8 cellular contexts compared by ENCODE assay signal in the genomic region with DNA sequence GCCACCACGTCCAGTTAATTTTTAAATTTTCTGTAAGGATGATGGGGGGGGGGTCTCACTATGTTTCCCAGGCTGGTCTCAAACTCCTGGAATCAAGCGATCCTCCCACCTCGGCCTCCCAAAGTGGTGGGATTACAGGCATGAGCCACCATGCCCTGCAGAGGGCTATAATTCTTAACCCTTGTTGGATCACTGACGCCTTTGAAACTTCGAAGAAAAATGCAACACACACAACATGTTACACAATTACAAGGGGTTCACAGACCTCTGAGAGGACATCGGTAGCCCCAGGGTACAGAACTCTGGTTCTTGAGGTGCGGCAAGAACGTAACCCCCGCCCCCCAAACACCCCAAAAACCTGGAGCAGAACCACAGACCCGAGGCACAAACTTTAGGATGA. TPM values are rescaled to one million over a fixed set of nuclear protein-coding genes. Genes with fewer than 3 reads are reported as not detected.
DNase-seq lines count a peak whose midpoint lies in the region; ATAC-seq, FAIRE-seq and TF ChIP-seq lines count a peak whose summit lies in the region.

No MANE protein-coding gene starts in this region.

- no peak for TF ChIP-seq POLR2A in testis (IDR thresholded peaks at IDR 0.05)

- no peak for ATAC-seq in left lung
- no peak for ATAC-seq in HG02981 (IDR thresholded peaks at IDR 0.05; ENCODE audit: unreplicated experiment)

- H4K20me1 ChIP-seq in astrocyte (ENCODE audit: insufficient read depth, low read length) = no peaks in the 10 kb centered on the region

- H3K27me3 ChIP-seq in astrocyte (ENCODE audit: insufficient read depth, low read length) (no peaks in the 10 kb centered on the region), left lung (peaks cover 0 to 30% of the 10 kb centered on the region in 2 donors), testis (no peaks in the 10 kb centered on the region)

- peak overlapping the region; percentile 89 for H3K4me2 ChIP-seq in astrocyte (ENCODE audit: low read length)

- H3K4me1 Mint-ChIP-seq in activated CD4-positive, alpha-beta T cell treated with anti-CD3 and anti-CD28 coated beads, Interleukin-2, amount 10 ng/mL, durations not matched to agents 7 days and 5 days = peaks cover 26% of the 10 kb centered on the region
- H3K4me1 Mint-ChIP-seq in astrocyte (ENCODE audit: low read depth, unreplicated experiment) = peaks cover 4% of the 10 kb centered on the region

- H3K36me3 Mint-ChIP-seq in activated CD4-positive, alpha-beta T cell treated with anti-CD3 and anti-CD28 coated beads, Interleukin-2, amount 10 ng/mL, durations not matched to agents 7 days and 5 days (ENCODE audit: low read depth) = no peaks in the 10 kb centered on the region
- H3K36me3 Mint-ChIP-seq in astrocyte (ENCODE audit: low read depth, unreplicated experiment) = no peaks in the 10 kb centered on the region

- H3K9me3 ChIP-seq in astrocyte (ENCODE audit: insufficient read depth, low read depth, low read length) (no peaks in the 10 kb centered on the region), left lung (no peaks in the 10 kb centered on the region), testis (no peaks in the 10 kb centered on the region)

- FAIRE-seq in astrocyte (lab: Jason Lieb, UNC) = no peak

- peak overlapping the region; percentile 91 for H3K27ac ChIP-seq in astrocyte (ENCODE audit: low read depth, low read length)
- peak overlapping the region; percentile 78 to 82 for H3K27ac ChIP-seq in left lung
- peak overlapping the region; percentile 66 to 84 for H3K27ac ChIP-seq in testis

- POLR2A ChIA-PET in activated CD4-positive, alpha-beta T cell treated with anti-CD3 and anti-CD28 coated beads, Interleukin-2, amount 10 ng/mL, durations not matched to agents 7 days and 5 days (lab: Charles Lee) = no interaction called here

- H3K4me3 ChIP-seq in astrocyte (ENCODE audit: insufficient read depth, low read depth, low read length) (peak overlapping the region; percentile 64), left lung (peak overlapping the region; percentile 37 to 42), testis (peak overlapping the region; percentile 51 to 63)

- CTCF ChIA-PET in activated CD4-positive, alpha-beta T cell treated with anti-CD3 and anti-CD28 coated beads, Interleukin-2, amount 10 ng/mL, durations not matched to agents 7 days and 5 days (lab: Charles Lee) = interaction anchor here (1.3 to 6.4 kb wide), 3 partner anchors 7 to 95 kb away, joined by 3 to 31 read pairs (median 23); no protein-coding TSS in a partner anchor

- peaks cover 3% of the 10 kb centered on the region for H3K79me2 ChIP-seq in astrocyte (ENCODE audit: insufficient read depth, low read length)

- H3K4me3 Mint-ChIP-seq in activated CD4-positive, alpha-beta T cell treated with anti-CD3 and anti-CD28 coated beads, Interleukin-2, amount 10 ng/mL, durations not matched to agents 7 days and 5 days = peak overlapping the region; percentile 65
- peak overlapping the region; percentile 81 for H3K4me3 Mint-ChIP-seq in astrocyte (ENCODE audit: unreplicated experiment)

- DNase-seq in activated CD4-positive, alpha-beta T cell treated with anti-CD3 and anti-CD28 coated beads, Interleukin-2, amount 10 ng/mL, durations not matched to agents 7 days and 5 days = no peak
- no peak for DNase-seq in activated CD4-positive, alpha-beta T cell treated with anti-CD3 and anti-CD28 coated beads, Interleukin-2, amount 50 U/mL, for 48 hours
- no peak for DNase-seq in astrocyte (ENCODE audit: low read depth)
- DNase-seq in left lung = no peak
- DNase-seq in testis = no peak
- no peak for DNase-seq in H4 (ENCODE audit: low spot score)
- no peak for DNase-seq in NCI-H748 treated with DMSO at 0.1 percent for 48 hours (lab: John Stamatoyannopoulos, UW)

- peak overlapping the region; percentile 90 for H3K9ac ChIP-seq in astrocyte (ENCODE audit: low read length)

- H3K27ac Mint-ChIP-seq in activated CD4-positive, alpha-beta T cell treated with anti-CD3 and anti-CD28 coated beads, Interleukin-2, amount 10 ng/mL, durations not matched to agents 7 days and 5 days = peak overlapping the region; percentile 60
- peak overlapping the region; percentile 91 for H3K27ac Mint-ChIP-seq in astrocyte (ENCODE audit: unreplicated experiment)

- H3K27me3 Mint-ChIP-seq in activated CD4-positive, alpha-beta T cell treated with anti-CD3 and anti-CD28 coated beads, Interleukin-2, amount 10 ng/mL, durations not matched to agents 7 days and 5 days = peaks cover 35% of the 10 kb centered on the region
- peaks cover 4% of the 10 kb centered on the region for H3K27me3 Mint-ChIP-seq in astrocyte (ENCODE audit: low read depth, unreplicated experiment)

- H3K4me1 ChIP-seq in astrocyte (ENCODE audit: insufficient read depth, low read length) = peaks cover 16% of the 10 kb centered on the region
- peaks cover 5 to 24% of the 10 kb centered on the region in 2 donors for H3K4me1 ChIP-seq in left lung
- no peaks in the 10 kb centered on the region for H3K4me1 ChIP-seq in testis

- peak overlapping the region; percentile 84 for H2AFZ ChIP-seq in astrocyte (ENCODE audit: low read depth, low read length)

- H3K36me3 ChIP-seq in astrocyte (ENCODE audit: insufficient read depth, low read length) (no peaks in the 10 kb centered on the region), left lung (no peaks in the 10 kb centered on the region), testis (ENCODE audit: low read depth, missing control alignments) (no peaks in the 10 kb centered on the region)

- peaks cover 3% of the 10 kb centered on the region for H3K9me3 Mint-ChIP-seq in activated CD4-positive, alpha-beta T cell treated with anti-CD3 and anti-CD28 coated beads, Interleukin-2, amount 10 ng/mL, durations not matched to agents 7 days and 5 days
- H3K9me3 Mint-ChIP-seq in astrocyte (ENCODE audit: unreplicated experiment) = no peaks in the 10 kb centered on the region

- WGBS in testis, 2 donors = 29 to 32% methylated on average over 9 to 10 of the region's 10 CpGs

- no peak for TF ChIP-seq CTCF in astrocyte (IDR thresholded peaks at IDR 0.05; ENCODE audit: insufficient read depth, low read depth, low read length)
- no peak for TF ChIP-seq CTCF in left lung (IDR thresholded peaks at IDR 0.05)
- no peak for TF ChIP-seq CTCF in testis (IDR thresholded peaks at IDR 0.05)

- intact Hi-C loops in left lung (cut with DNase I) (no loop called here), testis (cut with DNase I; ENCODE audit: low total_unique reads) (no loop called here)

RNA-seq across cellular contexts. Expression of gene LUZP1, which starts 8.4 kb away (rescaled TPM):
- 10 to 100 TPM; 16.9 to 17.5 TPM for total RNA-seq in activated CD4-positive, alpha-beta T cell treated with anti-CD3 and anti-CD28 coated beads, Interleukin-2, amount 10 ng/mL, durations not matched to agents 7 days and 5 days
- 77.1 and 82.2 TPM in 2 replicates for total RNA-seq in astrocyte
- total RNA-seq in left lung = 10 to 100 TPM; 29.8 to 31.4 TPM
- total RNA-seq in testis = 10 to 100 TPM; 20.3 to 36.2 TPM
- 14.4 TPM for polyA plus RNA-seq in testis (ENCODE audit: insufficient read depth, low read depth, low replicate concordance)
- total RNA-seq in H4 (2014; rRNA removed; shearing (Covaris generic)) = 24.9 and 25.2 TPM in 2 replicates

RNA-seq across cellular contexts. Expression of gene HTR1D, which starts 40.3 kb away (rescaled TPM):
- not detected for total RNA-seq in activated CD4-positive, alpha-beta T cell treated with anti-CD3 and anti-CD28 coated beads, Interleukin-2, amount 10 ng/mL, durations not matched to agents 7 days and 5 days
- total RNA-seq in astrocyte = 3.3 and 3.8 TPM in 2 replicates
- under 1 TPM; 0.15 to 0.26 TPM for total RNA-seq in left lung
- total RNA-seq in testis = under 1 TPM in 1 of 2 donors, not detected in 1; 0.19 TPM
- 0.70 TPM for polyA plus RNA-seq in testis (ENCODE audit: insufficient read depth, low read depth, low replicate concordance)
- total RNA-seq in H4 (2014; rRNA removed; shearing (Covaris generic)) = not detected in 2 replicates
